ENCODE assay signal across 8 cellular contexts in genomic region chr11:12236744-12237101, GRCh38.
DNase-seq lines count a peak whose midpoint lies in the region; ATAC-seq and TF ChIP-seq lines count a peak whose summit lies in the region.

No MANE protein-coding gene starts in this region.

- peak overlapping the region; percentile 1 to 52 for H3K9ac ChIP-seq in stomach smooth muscle (ENCODE audit: low read length in 2 of 2)

- TF ChIP-seq CTCF in VCaP (conservative IDR thresholded peaks at IDR 0.05) (peak; percentile 38), glutamatergic neuron (IDR thresholded peaks at IDR 0.05; ENCODE audit: partially characterized antibody, unreplicated experiment) (peak; percentile 32)

- no peaks in the 10 kb centered on the region for H3K27me3 Mint-ChIP-seq in activated T-cell treated with anti-CD3 and anti-CD28 coated beads, Interleukin-2, amount 50 U/mL, for 72 hours (ENCODE audit: low read depth)
- H3K27me3 Mint-ChIP-seq in glutamatergic neuron (ENCODE audit: unreplicated experiment), result peaks cover 6% of the 10 kb centered on the region

- peak overlapping the region; percentile 18 to 69 for H3K4me3 Mint-ChIP-seq in activated T-cell treated with anti-CD3 and anti-CD28 coated beads, Interleukin-2, amount 50 U/mL, for 72 hours
- H3K4me3 Mint-ChIP-seq in glutamatergic neuron (ENCODE audit: unreplicated experiment), result no peak overlapping the region

- no peaks in the 10 kb centered on the region for H3K9me3 Mint-ChIP-seq in activated T-cell treated with anti-CD3 and anti-CD28 coated beads, Interleukin-2, amount 50 U/mL, for 72 hours
- no peaks in the 10 kb centered on the region for H3K9me3 Mint-ChIP-seq in glutamatergic neuron (ENCODE audit: unreplicated experiment)

- peaks cover 17 to 58% of the 10 kb centered on the region in 2 donors for H3K36me3 Mint-ChIP-seq in activated T-cell treated with anti-CD3 and anti-CD28 coated beads, Interleukin-2, amount 50 U/mL, for 72 hours (ENCODE audit: insufficient read depth in 2 of 2)
- H3K36me3 Mint-ChIP-seq in glutamatergic neuron (ENCODE audit: unreplicated experiment), result no peaks in the 10 kb centered on the region

- ATAC-seq in activated T-cell treated with anti-CD3 and anti-CD28 coated beads, Interleukin-2, amount 50 U/mL, for 72 hours (replicated peaks in 1 of 2), result no peak
- ATAC-seq in GM21423 (IDR thresholded peaks at IDR 0.05; ENCODE audit: unreplicated experiment), result no peak

- H3K27me3 ChIP-seq in stomach smooth muscle (ENCODE audit: control insufficient read depth in 1 of 2, insufficient read depth in 2 of 2, low read length in 2 of 2), result no peaks in the 10 kb centered on the region

- H3K36me3 ChIP-seq in stomach smooth muscle (ENCODE audit: control insufficient read depth in 2 of 2, insufficient read depth in 2 of 2, low read length in 2 of 2), result peaks cover 24 to 26% of the 10 kb centered on the region in 2 donors

- no peak for DNase-seq in activated T-cell treated with anti-CD3 and anti-CD28 coated beads, Interleukin-2, amount 50 U/mL, for 72 hours
- DNase-seq in activated T-cell treated with anti-CD3 and anti-CD28 coated beads, Interleukin-2, amount 50 U/mL, for 1 hour, result no peak
- DNase-seq in glutamatergic neuron (no peak), substantia nigra (lab: John Stamatoyannopoulos, UW) (no peak), COLO829 (ENCODE audit: low spot score) (no peak)

- peak overlapping the region; percentile 86 for H3K27ac Mint-ChIP-seq in activated T-cell treated with anti-CD3 and anti-CD28 coated beads, Interleukin-2, amount 50 U/mL, for 72 hours
- peak overlapping the region; percentile 2 for H3K27ac Mint-ChIP-seq in glutamatergic neuron (ENCODE audit: unreplicated experiment)

- H3K9me3 ChIP-seq in stomach smooth muscle (ENCODE audit: control insufficient read depth in 2 of 2, low read length in 2 of 2), result no peaks in the 10 kb centered on the region

- H3K4me1 ChIP-seq in stomach smooth muscle (ENCODE audit: control insufficient read depth, insufficient read depth, low read length), result peaks cover 74% of the 10 kb centered on the region

- peak overlapping the region; percentile 69 for H3K27ac ChIP-seq in VCaP
- peak overlapping the region; percentile 97 for H3K27ac ChIP-seq in stomach smooth muscle (ENCODE audit: low read length)
- no peak overlapping the region for H3K27ac ChIP-seq in substantia nigra (ENCODE audit: low read depth, low read length, poor library complexity, severe bottlenecking)

- H3K4me3 ChIP-seq in stomach smooth muscle (ENCODE audit: low read length in 2 of 2), result peak overlapping the region; percentile 17 to 22

- peaks cover 65% of the 10 kb centered on the region for H3K4me1 Mint-ChIP-seq in activated T-cell treated with anti-CD3 and anti-CD28 coated beads, Interleukin-2, amount 50 U/mL, for 72 hours (ENCODE audit: low read depth)
- H3K4me1 Mint-ChIP-seq in glutamatergic neuron (ENCODE audit: low read depth, unreplicated experiment), result peaks cover 13% of the 10 kb centered on the region
